Comparison of ENCODE assay signal across 1 cellular context in the genomic region with DNA sequence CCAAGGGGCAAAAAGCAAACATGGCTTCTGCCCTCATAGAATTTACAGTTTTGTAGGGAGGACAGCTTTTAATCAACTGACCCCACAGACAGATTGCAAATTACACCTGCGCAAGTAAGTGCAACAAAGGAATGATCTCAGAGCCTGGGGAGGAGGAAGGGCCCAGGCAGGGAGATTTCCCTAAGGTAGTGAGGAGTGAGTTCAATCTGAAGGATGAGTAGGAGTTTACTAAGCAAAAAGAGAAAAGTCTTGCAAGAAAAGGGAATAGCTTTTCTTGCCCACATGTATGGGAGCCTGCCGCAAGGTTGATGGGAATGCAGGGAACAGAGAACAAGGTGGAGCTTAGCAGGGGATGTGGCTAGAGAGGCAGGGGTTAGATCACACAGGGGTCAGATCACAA.
TF ChIP-seq lines count a peak whose summit lies in the region.

No MANE protein-coding gene starts in this region.

TF ChIP-seq in WTC11, 78 proteins besides CTCF, POLR2A, EP300 and RAD21 (continued from another document):
- no peak for TF ChIP-seq HMGXB4 (CRISPR knock-in tag; IDR thresholded peaks at IDR 0.05)
- no peak for TF ChIP-seq ATF1 (CRISPR knock-in tag; IDR thresholded peaks at IDR 0.05)
- TF ChIP-seq ZNF317 (CRISPR knock-in tag; IDR thresholded peaks at IDR 0.05; ENCODE audit: borderline replicate concordance, low read depth), result no peak
- TF ChIP-seq E2F5 (CRISPR knock-in tag; IDR thresholded peaks at IDR 0.05), result no peak
- TF ChIP-seq TCF7 (CRISPR knock-in tag; IDR thresholded peaks at IDR 0.05; ENCODE audit: low read depth), result no peak
